ENCODE assay signal across 2 cellular contexts in genomic region chr10:106106114-106106513, GRCh38.
TF ChIP-seq lines count a peak whose summit lies in the region.

No MANE protein-coding gene starts in this region.

TF ChIP-seq in liver, 16 proteins besides CTCF, POLR2A, EP300 and RAD21 (continued from another document):
- TF ChIP-seq REST (IDR thresholded peaks at IDR 0.05) (no peak), MAX (IDR thresholded peaks at IDR 0.05) (no peak), HNF4A (conservative IDR thresholded peaks at IDR 0.05) (peak; percentile 72 to 86), ZBTB33 (IDR thresholded peaks at IDR 0.05) (peak; percentile 24)

TF ChIP-seq in HepG2, 621 proteins besides CTCF, POLR2A, EP300 and RAD21 (continued from another document):
- no peak for TF ChIP-seq FOXP4 (CRISPR knock-in tag; IDR thresholded peaks at IDR 0.05)
